Comparison of ENCODE assay signal across 17 cellular contexts in the genomic region with DNA sequence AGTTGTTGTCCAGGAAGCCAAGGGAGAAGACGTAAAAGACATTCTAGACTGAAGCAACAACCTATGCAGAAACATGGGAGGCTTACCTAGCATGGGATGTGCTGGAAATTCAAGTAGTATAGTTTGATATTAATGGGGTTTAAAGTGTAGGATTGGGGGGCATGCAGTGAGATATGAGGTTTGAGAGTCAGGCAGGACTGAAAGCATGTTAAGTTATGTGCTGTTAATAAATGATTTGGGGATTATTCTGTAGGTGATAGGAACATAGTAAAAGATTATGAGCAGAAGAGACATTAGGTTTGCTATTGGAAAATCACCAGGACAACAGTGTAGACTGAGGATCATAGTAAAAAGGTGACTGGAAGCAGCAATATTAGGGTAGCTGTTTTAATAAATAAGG. TPM values are rescaled to one million over a fixed set of nuclear protein-coding genes. Genes with fewer than 3 reads are reported as not detected.
A peak's percentile ranks its signal among the peaks of the same experiment; 100 is the strongest.
DNase-seq lines count a peak whose midpoint lies in the region; ATAC-seq and TF ChIP-seq lines count a peak whose summit lies in the region.
"Had no signal": no experiment of that assay in that cellular context is flagged by ENCODE, and none has a peak within 500 bp of the region (broad histone marks: within the 10 kb centered on the region; RNA-seq: fewer than 3 reads in every experiment).

No MANE protein-coding gene starts in this region.

- H3K27ac ChIP-seq in right cardiac atrium (ENCODE audit: low read length) = no peak overlapping the region
- H3K27ac ChIP-seq in right atrium auricular region = no peak overlapping the region
- no peak overlapping the region for H3K27ac ChIP-seq in coronary artery
- H3K27ac ChIP-seq in muscle layer of colon (ENCODE audit: low read depth, low read length) = no peak overlapping the region
- peak overlapping the region; percentile 5 to 97 for H3K27ac ChIP-seq in uterus
- H3K27ac ChIP-seq: upper lobe of left lung had no signal

- H3K4me3 ChIP-seq in right cardiac atrium (ENCODE audit: low read length) = peak overlapping the region; percentile 43
- no peak overlapping the region for H3K4me3 ChIP-seq in right atrium auricular region
- peak overlapping the region; percentile 93 for H3K4me3 ChIP-seq in coronary artery
- H3K4me3 ChIP-seq in muscle layer of colon (ENCODE audit: low read depth in 1 of 2, low read length in 2 of 2) = peak overlapping the region; percentile 17 to 79
- peak overlapping the region; percentile 96 to 100 for H3K4me3 ChIP-seq in uterus
- no peak overlapping the region for H3K4me3 ChIP-seq in lower leg skin (ENCODE audit: low read depth, poor library complexity, severe bottlenecking)

- no peak for TF ChIP-seq CTCF in right atrium auricular region (IDR thresholded peaks at IDR 0.05)
- no peak for TF ChIP-seq CTCF in coronary artery (IDR thresholded peaks at IDR 0.05)
- no peak for TF ChIP-seq CTCF in uterus (IDR thresholded peaks at IDR 0.05)
- no peak for TF ChIP-seq CTCF in lower leg skin (IDR thresholded peaks at IDR 0.05)

- H3K36me3 ChIP-seq in right atrium auricular region = no peaks in the 10 kb centered on the region
- no peaks in the 10 kb centered on the region for H3K36me3 ChIP-seq in muscle layer of colon (ENCODE audit: insufficient read depth, low read length)
- H3K36me3 ChIP-seq in uterus = no peaks in the 10 kb centered on the region
- H3K36me3 ChIP-seq: upper lobe of left lung had no signal

- peaks cover 9% of the 10 kb centered on the region for H3K4me1 ChIP-seq in right cardiac atrium (ENCODE audit: control insufficient read depth, insufficient read depth, low read length)
- H3K4me1 ChIP-seq in right atrium auricular region = peaks cover 0 to 24% of the 10 kb centered on the region in 2 donors
- H3K4me1 ChIP-seq in muscle layer of colon (ENCODE audit: insufficient read depth, low read length) = peaks cover 49% of the 10 kb centered on the region
- no peaks in the 10 kb centered on the region for H3K4me1 ChIP-seq in uterus

- H3K9ac ChIP-seq in muscle layer of colon (ENCODE audit: low read length) = no peak overlapping the region

- H3K9me3 ChIP-seq in right cardiac atrium (ENCODE audit: control insufficient read depth, low read length) = no peaks in the 10 kb centered on the region
- no peaks in the 10 kb centered on the region for H3K9me3 ChIP-seq in right atrium auricular region
- no peaks in the 10 kb centered on the region for H3K9me3 ChIP-seq in muscle layer of colon (ENCODE audit: low read length)
- H3K9me3 ChIP-seq in uterus = no peaks in the 10 kb centered on the region
- H3K9me3 ChIP-seq: upper lobe of left lung had no signal

- 87% methylated on average over 1 of the region's 1 CpG for WGBS in right cardiac atrium
- WGBS in lower leg skin, 2 donors = 72 to 89% methylated on average over 1 of the region's 1 CpG

- ATAC-seq in right cardiac atrium = no peak
- ATAC-seq in GM18861 (IDR thresholded peaks at IDR 0.05; ENCODE audit: unreplicated experiment) = no peak
- ATAC-seq: left cardiac atrium, T-helper 17 cell had no signal

- no peaks in the 10 kb centered on the region for H3K27me3 ChIP-seq in right cardiac atrium (ENCODE audit: control insufficient read depth, insufficient read depth)
- H3K27me3 ChIP-seq in right atrium auricular region = no peaks in the 10 kb centered on the region
- H3K27me3 ChIP-seq in muscle layer of colon (ENCODE audit: control insufficient read depth in 1 of 2, insufficient read depth in 2 of 2, low read length in 2 of 2) = no peaks in the 10 kb centered on the region
- H3K27me3 ChIP-seq in uterus = no peaks in the 10 kb centered on the region
- H3K27me3 ChIP-seq: upper lobe of left lung had no signal

- no peak for DNase-seq in right cardiac atrium
- DNase-seq in right atrium auricular region (ENCODE audit: low spot score) = no peak
- no peak for DNase-seq in coronary artery (ENCODE audit: low spot score)
- DNase-seq in uterus = no peak
- DNase-seq in Kasumi-1 (lab: John Stamatoyannopoulos, UW) = no peak
- no peak for DNase-seq in lower leg skin (ENCODE audit: low spot score in 2 of 2)
- DNase-seq: ACHN; activated CD4-positive, alpha-beta T cell treated with anti-CD3 and anti-CD28 coated beads for 48 hours; DMS79 treated with DMSO at 0.1 percent for 48 hours; HCEC 1CT; left cardiac atrium; NCI-H1092; stimulated activated CD4-positive, alpha-beta T cell treated with anti-CD3 and anti-CD28 coated beads, Interleukin-15, amount 100 ng/mL, for 24 hours; T-helper 17 cell; upper lobe of left lung had no signal

- intact Hi-C loops in right cardiac atrium (cut with DNase I) (loop anchor here in 2 of 4 donors (5.0 to 10.0 kb wide), 2 partner anchors 64 to 204 kb away; a partner anchor contains a TSS), uterus (cut with DNase I; ENCODE audit: low total_unique reads) (no loop called here), lower leg skin (cut with DNase I; ENCODE audit: low total_unique reads) (no loop called here)

- TF ChIP-seq POLR2A in uterus (IDR thresholded peaks at IDR 0.05) (no peak), lower leg skin (IDR thresholded peaks at IDR 0.05) (no peak)

RNA-seq across cellular contexts. Expression of a gene that starts 3.2 kb away (rescaled TPM):
- total RNA-seq in right cardiac atrium (10 to 100 TPM; 32.5 to 37.5 (median 33.3) TPM), right atrium auricular region (10 to 100 TPM; 22.4 to 22.9 TPM), uterus (100 to 1,000 TPM in 3 of 4 donors, 10 to 100 TPM in 1; 52.6 to 167 (median 135) TPM), lower leg skin (10 to 100 TPM; 33.8 to 67.8 (median 51.2) TPM)
- 13.5 TPM for polyA plus RNA-seq in right cardiac atrium

Comparison
In these comparisons a context has a peak if more than half of its experiments do, and no peak if none do; other contexts are left out.
1. H3K4me3 ChIP-seq: peak in right cardiac atrium (single experiment), coronary artery (single experiment), muscle layer of colon (2 of 2) and uterus (2 of 2); none in right atrium auricular region (0 of 2) and lower leg skin (single experiment).
2. H3K27ac ChIP-seq: peak in uterus (2 of 2); none in right cardiac atrium (single experiment), right atrium auricular region (0 of 2), coronary artery (0 of 2) and muscle layer of colon (single experiment).